29 cellular contexts compared by ENCODE assay signal in genomic region chr5:179955062-179955461, GRCh38.
"Had no signal": no experiment of that assay in that cellular context is flagged by ENCODE, and none has a peak within 500 bp of the region (broad histone marks: within the 10 kb centered on the region; RNA-seq: fewer than 3 reads in every experiment).

No MANE protein-coding gene starts in this region.

- H3K9me3 ChIP-seq: heart left ventricle had no signal

- H3K4me3 ChIP-seq: dorsolateral prefrontal cortex, heart left ventricle had no signal

- DNase-seq: activated B cell treated with CpG ODN at 0.5 μM for 24 hours; activated CD4-positive, alpha-beta T cell treated with anti-CD3 and anti-CD28 coated beads for 48 hours; activated CD4-positive, alpha-beta T cell treated with anti-CD3 and anti-CD28 coated beads, Interleukin-2, amount 50 U/mL, for 1 hour; activated CD4-positive, alpha-beta T cell treated with anti-CD3 and anti-CD28 coated beads, Interleukin-2, amount 50 U/mL, for 48 hours; activated CD8-positive, alpha-beta memory T cell treated with anti-CD3 and anti-CD28 coated beads for 24 hours; activated CD8-positive, alpha-beta T cell treated with anti-CD3 and anti-CD28 coated beads for 36 hours; activated effector memory CD4-positive, alpha-beta T cell treated with Interleukin-2 at 50 U/mL for 16 hours; activated gamma-delta T cell treated with Interleukin-2 at 50 U/mL for 16 hours; activated naive CD4-positive, alpha-beta T cell treated with anti-CD3 and anti-CD28 coated beads, Interleukin-2, amount 50 U/mL, for 16 hours; activated naive CD4-positive, alpha-beta T cell treated with Interleukin-2 at 50 U/mL for 16 hours; activated T-cell treated with anti-CD3 and anti-CD28 coated beads, Interleukin-2, amount 50 U/mL, for 4 hours; amniotic stem cell; anterior cingulate cortex; brain microvascular endothelial cell; cortex of kidney; dorsolateral prefrontal cortex; effector memory CD4-positive, alpha-beta T cell; endodermal cell; glutamatergic neuron; heart left ventricle; T-helper 1 cell; T-helper 17 cell; T1000; WERI-Rb-1 had no signal

- H3K36me3 ChIP-seq: brain microvascular endothelial cell had no signal

- H3K27me3 Mint-ChIP-seq: activated CD8-positive, alpha-beta T cell treated with anti-CD3 and anti-CD28 coated beads for 36 hours; activated naive CD8-positive, alpha-beta T cell; activated T-helper 17 cell treated with anti-CD3 and anti-CD28 coated beads, Interleukin-2, amount 50 U/mL, for 72 hours; T-helper 17 cell had no signal

- ATAC-seq: activated CD4-positive, CD25-positive, alpha-beta regulatory T cell treated with anti-CD3 and anti-CD28 coated beads, Interleukin-2, amount 50 U/mL, for 24 hours; activated CD8-positive, alpha-beta T cell treated with anti-CD3 and anti-CD28 coated beads for 36 hours; activated T-cell treated with anti-CD3 and anti-CD28 coated beads, Interleukin-2, amount 50 U/mL, for 4 hours; activated T-helper 17 cell treated with anti-CD3 and anti-CD28 coated beads, Interleukin-2, amount 50 U/mL, for 72 hours; esophagus mucosa; heart left ventricle; T-helper 17 cell had no signal

- H3K4me1 Mint-ChIP-seq: activated B cell treated with CpG ODN at 0.5 μM for 24 hours; activated T-helper 17 cell treated with anti-CD3 and anti-CD28 coated beads, Interleukin-2, amount 50 U/mL, for 72 hours; endodermal cell had no signal

- H3K27ac ChIP-seq: brain microvascular endothelial cell, WERI-Rb-1 had no signal

- H3K27ac Mint-ChIP-seq: activated B cell treated with CpG ODN at 0.5 μM for 24 hours; activated CD8-positive, alpha-beta T cell treated with anti-CD3 and anti-CD28 coated beads for 36 hours; activated naive CD8-positive, alpha-beta T cell; activated T-helper 17 cell treated with anti-CD3 and anti-CD28 coated beads, Interleukin-2, amount 50 U/mL, for 72 hours; endodermal cell; T-helper 17 cell; T-helper 2 cell treated with Interferon-gamma antibody and Interleukin-4, amounts not matched to agents 5 μg/mL and 100 μg/mL, for 36 hours had no signal

- H3K4me3 Mint-ChIP-seq: activated B cell treated with CpG ODN at 0.5 μM for 24 hours; activated CD8-positive, alpha-beta T cell treated with anti-CD3 and anti-CD28 coated beads for 36 hours; activated naive CD8-positive, alpha-beta T cell; activated T-cell treated with anti-CD3 and anti-CD28 coated beads, Interleukin-2, amount 50 U/mL, for 4 hours; activated T-helper 17 cell treated with anti-CD3 and anti-CD28 coated beads, Interleukin-2, amount 50 U/mL, for 72 hours; endodermal cell; T-helper 17 cell; T-helper 2 cell treated with Interferon-gamma antibody and Interleukin-4, amounts not matched to agents 5 μg/mL and 100 μg/mL, for 36 hours had no signal

- H3K9me3 Mint-ChIP-seq: activated B cell treated with CpG ODN at 0.5 μM for 24 hours; activated CD8-positive, alpha-beta T cell treated with anti-CD3 and anti-CD28 coated beads for 36 hours; activated T-cell treated with anti-CD3 and anti-CD28 coated beads, Interleukin-2, amount 50 U/mL, for 4 hours; activated T-helper 17 cell treated with anti-CD3 and anti-CD28 coated beads, Interleukin-2, amount 50 U/mL, for 72 hours; endodermal cell; T-helper 2 cell treated with Interferon-gamma antibody and Interleukin-4, amounts not matched to agents 5 μg/mL and 100 μg/mL, for 36 hours had no signal

- H3K27me3 ChIP-seq: brain microvascular endothelial cell, dorsolateral prefrontal cortex, heart left ventricle had no signal
